ENCODE assay signal across 1 cellular context in the genomic region with DNA sequence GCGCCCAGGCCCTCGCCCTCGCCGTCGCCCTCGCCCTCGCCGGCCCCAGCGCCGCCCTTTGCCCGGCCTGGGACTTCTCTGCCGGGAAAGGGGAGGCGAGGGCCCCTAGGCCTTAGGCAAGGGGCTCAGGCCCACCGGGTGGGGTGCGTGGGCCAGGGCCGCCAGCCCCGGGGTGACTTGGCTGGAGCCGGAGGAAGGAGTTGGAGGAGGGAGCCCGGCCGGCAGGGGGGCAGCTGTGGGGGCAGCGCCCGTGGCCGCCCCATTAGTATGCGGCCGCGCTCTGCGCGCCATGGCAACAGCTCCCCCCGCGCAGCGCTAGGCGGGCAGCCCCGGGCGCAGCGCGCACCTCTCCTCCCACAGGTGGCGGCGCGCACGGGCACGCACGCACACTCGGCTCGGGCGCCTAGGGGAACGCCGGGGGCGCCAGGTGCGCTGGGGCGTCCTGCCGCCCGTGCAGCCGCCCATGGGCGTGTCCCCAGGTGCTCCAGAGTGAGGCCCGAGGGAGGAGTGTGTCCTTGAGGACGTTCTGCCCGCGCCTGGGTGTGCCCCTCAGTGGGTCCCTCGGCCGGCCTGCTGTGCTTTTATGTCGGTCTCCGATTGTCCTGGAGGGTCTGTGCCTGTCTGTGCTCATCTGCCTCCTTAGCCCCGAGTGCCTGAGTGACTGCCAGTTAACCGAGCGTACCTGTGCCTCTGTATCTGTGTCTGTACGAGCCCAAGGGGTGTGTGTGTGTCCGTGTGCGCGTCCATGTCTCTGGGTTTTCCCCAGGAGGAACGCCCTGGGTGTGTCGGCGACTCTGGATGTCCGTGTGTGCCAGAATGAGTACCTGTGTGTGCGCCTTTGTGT.
A peak's percentile ranks its signal among the peaks of the same experiment; 100 is the strongest.
TF ChIP-seq lines count a peak whose summit lies in the region.

No MANE protein-coding gene starts in this region.

TF ChIP-seq in HepG2, 621 proteins besides CTCF, POLR2A, EP300 and RAD21 (continued from another document and continues in another):
- TF ChIP-seq, protein P1, sequence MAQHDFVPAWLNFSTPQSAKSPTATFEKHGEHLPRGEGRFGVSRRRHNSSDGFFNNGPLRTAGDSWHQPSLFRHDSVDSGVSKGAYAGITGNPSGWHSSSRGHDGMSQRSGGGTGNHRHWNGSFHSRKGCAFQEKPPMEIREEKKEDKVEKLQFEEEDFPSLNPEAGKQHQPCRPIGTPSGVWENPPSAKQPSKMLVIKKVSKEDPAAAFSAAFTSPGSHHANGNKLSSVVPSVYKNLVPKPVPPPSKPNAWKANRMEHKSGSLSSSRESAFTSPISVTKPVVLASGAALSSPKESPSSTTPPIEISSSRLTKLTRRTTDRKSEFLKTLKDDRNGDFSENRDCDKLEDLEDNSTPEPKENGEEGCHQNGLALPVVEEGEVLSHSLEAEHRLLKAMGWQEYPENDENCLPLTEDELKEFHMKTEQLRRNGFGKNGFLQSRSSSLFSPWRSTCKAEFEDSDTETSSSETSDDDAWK (CRISPR knock-in tag; IDR thresholded peaks at IDR 0.05), result no peak
- TF ChIP-seq MLLT10 (CRISPR knock-in tag; IDR thresholded peaks at IDR 0.05) (no peak), ZNF24 (IDR thresholded peaks at IDR 0.05) (no peak), NFYC (CRISPR knock-in tag; IDR thresholded peaks at IDR 0.05) (no peak), ZNF589 (CRISPR knock-in tag; conservative IDR thresholded peaks at IDR 0.05) (0 out of 2 replicates have a peak, but pooled peaks have one; percentile 49), RFX1 (IDR thresholded peaks at IDR 0.05) (peak; percentile 65; the same call in 1 of the 2 replicates), ATF1 (CRISPR knock-in tag; IDR thresholded peaks at IDR 0.05) (no peak), HOXD1 (CRISPR knock-in tag; IDR thresholded peaks at IDR 0.05) (no peak), ZNF761 (CRISPR knock-in tag; conservative IDR thresholded peaks at IDR 0.05) (no peak), ZNF768 (CRISPR knock-in tag; IDR thresholded peaks at IDR 0.05) (peak; percentile 36; the same call in 1 of the 2 replicates), ZNF264 (CRISPR knock-in tag; IDR thresholded peaks at IDR 0.05) (no peak), NFRKB (IDR thresholded peaks at IDR 0.05) (no peak), ELF3 (CRISPR knock-in tag; IDR thresholded peaks at IDR 0.05) (no peak), SIN3A (IDR thresholded peaks at IDR 0.05; ENCODE audit: borderline replicate concordance, low read depth, low read length) (no peak), ZSCAN12 (CRISPR knock-in tag; IDR thresholded peaks at IDR 0.05) (no peak), HCFC1 (IDR thresholded peaks at IDR 0.05; ENCODE audit: low read depth, low read length) (no peak), SOX5 (CRISPR knock-in tag; IDR thresholded peaks at IDR 0.05; ENCODE audit: borderline replicate concordance) (no peak; the same call in 1 of the 2 replicates), CBX1 (IDR thresholded peaks at IDR 0.05; ENCODE audit: low read depth) (no peak), SP2 (CRISPR knock-in tag; IDR thresholded peaks at IDR 0.05) (no peak), ZFP41 (CRISPR knock-in tag; IDR thresholded peaks at IDR 0.05; ENCODE audit: borderline replicate concordance) (no peak), ZNF432 (CRISPR knock-in tag; IDR thresholded peaks at IDR 0.05; ENCODE audit: borderline replicate concordance) (no peak), ZNF772 (CRISPR knock-in tag; IDR thresholded peaks at IDR 0.05) (0 out of 2 replicates have a peak, but pooled peaks have one; percentile 8), ZNF607 (CRISPR knock-in tag; IDR thresholded peaks at IDR 0.05; ENCODE audit: borderline replicate concordance) (no peak), CHD4 (IDR thresholded peaks at IDR 0.05; ENCODE audit: borderline replicate concordance, low read length) (no peak), ZNF205 (CRISPR knock-in tag; IDR thresholded peaks at IDR 0.05) (no peak), RBM39 (IDR thresholded peaks at IDR 0.05; ENCODE audit: low read depth, low read length, poor library complexity, severe bottlenecking) (no peak), KDM6A (CRISPR knock-in tag; IDR thresholded peaks at IDR 0.05; ENCODE audit: low read depth) (no peak), PHB2 (IDR thresholded peaks at IDR 0.05; ENCODE audit: partially characterized antibody) (no peak), ZNF160 (CRISPR knock-in tag; IDR thresholded peaks at IDR 0.05) (no peak), RFX5 (IDR thresholded peaks at IDR 0.05; ENCODE audit: low read depth, low read length) (no peak), KAT7 (CRISPR knock-in tag; IDR thresholded peaks at IDR 0.05; ENCODE audit: borderline replicate concordance) (no peak), ZNF614 (CRISPR knock-in tag; IDR thresholded peaks at IDR 0.05; ENCODE audit: borderline replicate concordance) (0 out of 2 replicates have a peak, but pooled peaks have one; percentile 11), ZSCAN20 (CRISPR knock-in tag; IDR thresholded peaks at IDR 0.05; ENCODE audit: borderline replicate concordance) (no peak), NFKBIZ (CRISPR knock-in tag; IDR thresholded peaks at IDR 0.05) (no peak), JARID2 (CRISPR knock-in tag; IDR thresholded peaks at IDR 0.05; ENCODE audit: insufficient replicate concordance) (no peak), MAFF (IDR thresholded peaks at IDR 0.05; ENCODE audit: low read depth, low read length) (no peak), RXRB (CRISPR knock-in tag; IDR thresholded peaks at IDR 0.05; ENCODE audit: borderline replicate concordance) (no peak), ZNF34 (CRISPR knock-in tag; IDR thresholded peaks at IDR 0.05; ENCODE audit: borderline replicate concordance) (no peak)
- TF ChIP-seq, protein P2, sequence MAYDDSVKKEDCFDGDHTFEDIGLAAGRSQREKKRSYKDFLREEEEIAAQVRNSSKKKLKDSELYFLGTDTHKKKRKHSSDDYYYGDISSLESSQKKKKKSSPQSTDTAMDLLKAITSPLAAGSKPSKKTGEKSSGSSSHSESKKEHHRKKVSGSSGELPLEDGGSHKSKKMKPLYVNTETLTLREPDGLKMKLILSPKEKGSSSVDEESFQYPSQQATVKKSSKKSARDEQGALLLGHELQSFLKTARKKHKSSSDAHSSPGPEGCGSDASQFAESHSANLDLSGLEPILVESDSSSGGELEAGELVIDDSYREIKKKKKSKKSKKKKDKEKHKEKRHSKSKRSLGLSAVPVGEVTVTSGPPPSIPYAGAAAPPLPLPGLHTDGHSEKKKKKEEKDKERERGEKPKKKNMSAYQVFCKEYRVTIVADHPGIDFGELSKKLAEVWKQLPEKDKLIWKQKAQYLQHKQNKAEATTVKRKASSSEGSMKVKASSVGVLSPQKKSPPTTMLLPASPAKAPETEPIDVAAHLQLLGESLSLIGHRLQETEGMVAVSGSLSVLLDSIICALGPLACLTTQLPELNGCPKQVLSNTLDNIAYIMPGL (CRISPR knock-in tag; IDR thresholded peaks at IDR 0.05; ENCODE audit: borderline replicate concordance in 1 of 2, low read depth in 1 of 2), result peak in 1 of 2 experiments; percentile 52; a peak in 3 of 4 replicates
- TF ChIP-seq, protein P3, sequence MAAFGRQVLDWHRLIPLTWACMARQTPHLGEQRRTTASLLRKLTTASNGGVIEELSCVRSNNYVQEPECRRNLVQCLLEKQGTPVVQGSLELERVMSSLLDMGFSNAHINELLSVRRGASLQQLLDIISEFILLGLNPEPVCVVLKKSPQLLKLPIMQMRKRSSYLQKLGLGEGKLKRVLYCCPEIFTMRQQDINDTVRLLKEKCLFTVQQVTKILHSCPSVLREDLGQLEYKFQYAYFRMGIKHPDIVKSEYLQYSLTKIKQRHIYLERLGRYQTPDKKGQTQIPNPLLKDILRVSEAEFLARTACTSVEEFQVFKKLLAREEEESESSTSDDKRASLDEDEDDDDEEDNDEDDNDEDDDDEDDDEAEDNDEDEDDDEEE (CRISPR knock-in tag; IDR thresholded peaks at IDR 0.05), result 0 out of 2 replicates have a peak, but pooled peaks have one; percentile 72
- TF ChIP-seq, protein P4, sequence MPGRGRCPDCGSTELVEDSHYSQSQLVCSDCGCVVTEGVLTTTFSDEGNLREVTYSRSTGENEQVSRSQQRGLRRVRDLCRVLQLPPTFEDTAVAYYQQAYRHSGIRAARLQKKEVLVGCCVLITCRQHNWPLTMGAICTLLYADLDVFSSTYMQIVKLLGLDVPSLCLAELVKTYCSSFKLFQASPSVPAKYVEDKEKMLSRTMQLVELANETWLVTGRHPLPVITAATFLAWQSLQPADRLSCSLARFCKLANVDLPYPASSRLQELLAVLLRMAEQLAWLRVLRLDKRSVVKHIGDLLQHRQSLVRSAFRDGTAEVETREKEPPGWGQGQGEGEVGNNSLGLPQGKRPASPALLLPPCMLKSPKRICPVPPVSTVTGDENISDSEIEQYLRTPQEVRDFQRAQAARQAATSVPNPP (CRISPR knock-in tag; IDR thresholded peaks at IDR 0.05), result no peak
- TF ChIP-seq, protein P5, sequence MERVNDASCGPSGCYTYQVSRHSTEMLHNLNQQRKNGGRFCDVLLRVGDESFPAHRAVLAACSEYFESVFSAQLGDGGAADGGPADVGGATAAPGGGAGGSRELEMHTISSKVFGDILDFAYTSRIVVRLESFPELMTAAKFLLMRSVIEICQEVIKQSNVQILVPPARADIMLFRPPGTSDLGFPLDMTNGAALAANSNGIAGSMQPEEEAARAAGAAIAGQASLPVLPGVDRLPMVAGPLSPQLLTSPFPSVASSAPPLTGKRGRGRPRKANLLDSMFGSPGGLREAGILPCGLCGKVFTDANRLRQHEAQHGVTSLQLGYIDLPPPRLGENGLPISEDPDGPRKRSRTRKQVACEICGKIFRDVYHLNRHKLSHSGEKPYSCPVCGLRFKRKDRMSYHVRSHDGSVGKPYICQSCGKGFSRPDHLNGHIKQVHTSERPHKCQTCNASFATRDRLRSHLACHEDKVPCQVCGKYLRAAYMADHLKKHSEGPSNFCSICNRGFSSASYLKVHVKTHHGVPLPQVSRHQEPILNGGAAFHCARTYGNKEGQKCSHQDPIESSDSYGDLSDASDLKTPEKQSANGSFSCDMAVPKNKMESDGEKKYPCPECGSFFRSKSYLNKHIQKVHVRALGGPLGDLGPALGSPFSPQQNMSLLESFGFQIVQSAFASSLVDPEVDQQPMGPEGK (CRISPR knock-in tag; IDR thresholded peaks at IDR 0.05), result peak; percentile 63
- TF ChIP-seq, protein P6, sequence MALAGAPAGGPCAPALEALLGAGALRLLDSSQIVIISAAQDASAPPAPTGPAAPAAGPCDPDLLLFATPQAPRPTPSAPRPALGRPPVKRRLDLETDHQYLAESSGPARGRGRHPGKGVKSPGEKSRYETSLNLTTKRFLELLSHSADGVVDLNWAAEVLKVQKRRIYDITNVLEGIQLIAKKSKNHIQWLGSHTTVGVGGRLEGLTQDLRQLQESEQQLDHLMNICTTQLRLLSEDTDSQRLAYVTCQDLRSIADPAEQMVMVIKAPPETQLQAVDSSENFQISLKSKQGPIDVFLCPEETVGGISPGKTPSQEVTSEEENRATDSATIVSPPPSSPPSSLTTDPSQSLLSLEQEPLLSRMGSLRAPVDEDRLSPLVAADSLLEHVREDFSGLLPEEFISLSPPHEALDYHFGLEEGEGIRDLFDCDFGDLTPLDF (CRISPR knock-in tag; IDR thresholded peaks at IDR 0.05), result no peak
- TF ChIP-seq, protein P7, sequence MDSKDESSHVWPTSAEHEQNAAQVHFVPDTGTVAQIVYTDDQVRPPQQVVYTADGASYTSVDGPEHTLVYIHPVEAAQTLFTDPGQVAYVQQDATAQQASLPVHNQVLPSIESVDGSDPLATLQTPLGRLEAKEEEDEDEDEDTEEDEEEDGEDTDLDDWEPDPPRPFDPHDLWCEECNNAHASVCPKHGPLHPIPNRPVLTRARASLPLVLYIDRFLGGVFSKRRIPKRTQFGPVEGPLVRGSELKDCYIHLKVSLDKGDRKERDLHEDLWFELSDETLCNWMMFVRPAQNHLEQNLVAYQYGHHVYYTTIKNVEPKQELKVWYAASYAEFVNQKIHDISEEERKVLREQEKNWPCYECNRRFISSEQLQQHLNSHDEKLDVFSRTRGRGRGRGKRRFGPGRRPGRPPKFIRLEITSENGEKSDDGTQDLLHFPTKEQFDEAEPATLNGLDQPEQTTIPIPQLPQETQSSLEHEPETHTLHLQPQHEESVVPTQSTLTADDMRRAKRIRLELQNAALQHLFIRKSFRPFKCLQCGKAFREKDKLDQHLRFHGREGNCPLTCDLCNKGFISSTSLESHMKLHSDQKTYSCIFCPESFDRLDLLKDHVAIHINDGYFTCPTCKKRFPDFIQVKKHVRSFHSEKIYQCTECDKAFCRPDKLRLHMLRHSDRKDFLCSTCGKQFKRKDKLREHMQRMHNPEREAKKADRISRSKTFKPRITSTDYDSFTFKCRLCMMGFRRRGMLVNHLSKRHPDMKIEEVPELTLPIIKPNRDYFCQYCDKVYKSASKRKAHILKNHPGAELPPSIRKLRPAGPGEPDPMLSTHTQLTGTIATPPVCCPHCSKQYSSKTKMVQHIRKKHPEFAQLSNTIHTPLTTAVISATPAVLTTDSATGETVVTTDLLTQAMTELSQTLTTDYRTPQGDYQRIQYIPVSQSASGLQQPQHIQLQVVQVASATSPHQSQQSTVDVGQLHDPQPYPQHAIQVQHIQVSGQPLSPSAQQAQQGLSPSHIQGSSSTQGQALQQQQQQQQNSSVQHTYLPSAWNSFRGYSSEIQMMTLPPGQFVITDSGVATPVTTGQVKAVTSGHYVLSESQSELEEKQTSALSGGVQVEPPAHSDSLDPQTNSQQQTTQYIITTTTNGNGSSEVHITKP (CRISPR knock-in tag; IDR thresholded peaks at IDR 0.05; ENCODE audit: low read depth), result no peak
- TF ChIP-seq, protein P8, sequence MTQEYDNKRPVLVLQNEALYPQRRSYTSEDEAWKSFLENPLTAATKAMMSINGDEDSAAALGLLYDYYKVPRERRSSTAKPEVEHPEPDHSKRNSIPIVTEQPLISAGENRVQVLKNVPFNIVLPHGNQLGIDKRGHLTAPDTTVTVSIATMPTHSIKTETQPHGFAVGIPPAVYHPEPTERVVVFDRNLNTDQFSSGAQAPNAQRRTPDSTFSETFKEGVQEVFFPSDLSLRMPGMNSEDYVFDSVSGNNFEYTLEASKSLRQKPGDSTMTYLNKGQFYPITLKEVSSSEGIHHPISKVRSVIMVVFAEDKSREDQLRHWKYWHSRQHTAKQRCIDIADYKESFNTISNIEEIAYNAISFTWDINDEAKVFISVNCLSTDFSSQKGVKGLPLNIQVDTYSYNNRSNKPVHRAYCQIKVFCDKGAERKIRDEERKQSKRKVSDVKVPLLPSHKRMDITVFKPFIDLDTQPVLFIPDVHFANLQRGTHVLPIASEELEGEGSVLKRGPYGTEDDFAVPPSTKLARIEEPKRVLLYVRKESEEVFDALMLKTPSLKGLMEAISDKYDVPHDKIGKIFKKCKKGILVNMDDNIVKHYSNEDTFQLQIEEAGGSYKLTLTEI (CRISPR knock-in tag; conservative IDR thresholded peaks at IDR 0.05), result no peak
- TF ChIP-seq, protein P9, sequence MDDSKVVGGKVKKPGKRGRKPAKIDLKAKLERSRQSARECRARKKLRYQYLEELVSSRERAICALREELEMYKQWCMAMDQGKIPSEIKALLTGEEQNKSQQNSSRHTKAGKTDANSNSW (CRISPR knock-in tag; IDR thresholded peaks at IDR 0.05; ENCODE audit: borderline replicate concordance), result no peak
- TF ChIP-seq, protein P10, sequence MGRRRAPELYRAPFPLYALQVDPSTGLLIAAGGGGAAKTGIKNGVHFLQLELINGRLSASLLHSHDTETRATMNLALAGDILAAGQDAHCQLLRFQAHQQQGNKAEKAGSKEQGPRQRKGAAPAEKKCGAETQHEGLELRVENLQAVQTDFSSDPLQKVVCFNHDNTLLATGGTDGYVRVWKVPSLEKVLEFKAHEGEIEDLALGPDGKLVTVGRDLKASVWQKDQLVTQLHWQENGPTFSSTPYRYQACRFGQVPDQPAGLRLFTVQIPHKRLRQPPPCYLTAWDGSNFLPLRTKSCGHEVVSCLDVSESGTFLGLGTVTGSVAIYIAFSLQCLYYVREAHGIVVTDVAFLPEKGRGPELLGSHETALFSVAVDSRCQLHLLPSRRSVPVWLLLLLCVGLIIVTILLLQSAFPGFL (CRISPR knock-in tag; IDR thresholded peaks at IDR 0.05), result no peak
- TF ChIP-seq, protein P11, sequence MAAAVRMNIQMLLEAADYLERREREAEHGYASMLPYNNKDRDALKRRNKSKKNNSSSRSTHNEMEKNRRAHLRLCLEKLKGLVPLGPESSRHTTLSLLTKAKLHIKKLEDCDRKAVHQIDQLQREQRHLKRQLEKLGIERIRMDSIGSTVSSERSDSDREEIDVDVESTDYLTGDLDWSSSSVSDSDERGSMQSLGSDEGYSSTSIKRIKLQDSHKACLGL (CRISPR knock-in tag; IDR thresholded peaks at IDR 0.05), result peak; percentile 75; the same call in 1 of the 2 replicates
